24 cellular contexts compared by ENCODE assay signal in the genomic region with DNA sequence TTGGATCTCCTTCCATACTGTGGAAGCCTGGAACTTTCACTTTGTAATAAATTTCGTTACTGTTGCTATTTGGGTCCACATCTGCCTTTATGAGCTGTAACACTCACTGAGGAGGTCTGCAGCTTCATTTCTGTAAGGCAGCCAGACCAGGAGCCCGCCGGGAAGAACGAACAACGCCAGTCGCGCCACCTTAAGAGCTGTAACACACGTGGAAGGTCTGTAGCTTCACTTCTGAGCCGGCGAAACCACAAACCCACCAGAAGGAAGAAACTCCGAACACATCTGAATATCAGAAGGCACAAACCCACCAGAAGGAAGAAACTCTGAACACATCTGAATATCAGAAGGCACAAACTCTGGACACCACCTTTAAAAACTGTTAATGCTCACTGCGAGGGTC.
DNase-seq lines count a peak whose midpoint lies in the region; ATAC-seq and TF ChIP-seq lines count a peak whose summit lies in the region.
"Had no signal": no experiment of that assay in that cellular context is flagged by ENCODE, and none has a peak within 500 bp of the region (broad histone marks: within the 10 kb centered on the region; RNA-seq: fewer than 3 reads in every experiment).

No MANE protein-coding gene starts in this region.

- 74% methylated on average over 12 of the region's 12 CpGs for WGBS in suprapubic skin

- H3K36me3 Mint-ChIP-seq in activated CD4-positive, alpha-beta T cell treated with anti-CD3 and anti-CD28 coated beads, Interleukin-2, amount 10 ng/mL, durations not matched to agents 7 days and 5 days (ENCODE audit: low read depth): no peaks in the 10 kb centered on the region
- H3K36me3 Mint-ChIP-seq in HFFc6 (ENCODE audit: low read depth): no peaks in the 10 kb centered on the region; the same call in 1 of the 2 replicates
- H3K36me3 Mint-ChIP-seq in activated naive CD8-positive, alpha-beta T cell treated with anti-CD3 and anti-CD28 coated beads, Interleukin-2, amount 50 U/mL, for 24 hours (ENCODE audit: low read depth): no peaks in the 10 kb centered on the region
- H3K36me3 Mint-ChIP-seq: activated CD8-positive, alpha-beta memory T cell treated with anti-CD3 and anti-CD28 coated beads, Interleukin-2, amount 10 ng/mL, durations not matched to agents 7 days and 5 days; CD14-positive monocyte had no signal

- no peaks in the 10 kb centered on the region for H3K4me1 ChIP-seq in suprapubic skin
- H3K4me1 ChIP-seq: body of pancreas, heart right ventricle, upper lobe of right lung had no signal

- H3K27ac ChIP-seq in suprapubic skin: no peak overlapping the region
- H3K27ac ChIP-seq: body of pancreas, epithelial cell of prostate, heart right ventricle, upper lobe of right lung had no signal

- no peak overlapping the region for H3K27ac Mint-ChIP-seq in activated CD4-positive, alpha-beta T cell treated with anti-CD3 and anti-CD28 coated beads, Interleukin-2, amount 10 ng/mL, durations not matched to agents 7 days and 5 days
- H3K27ac Mint-ChIP-seq in HFFc6: no peak overlapping the region
- peak overlapping the region; percentile 46 for H3K27ac Mint-ChIP-seq in activated naive CD8-positive, alpha-beta T cell treated with anti-CD3 and anti-CD28 coated beads, Interleukin-2, amount 50 U/mL, for 24 hours
- H3K27ac Mint-ChIP-seq: activated CD8-positive, alpha-beta memory T cell treated with anti-CD3 and anti-CD28 coated beads, Interleukin-2, amount 10 ng/mL, durations not matched to agents 7 days and 5 days; activated T-helper 1 cell treated with anti-CD3 and anti-CD28 coated beads, Interleukin-12 subunit alpha, Interleukin-12 subunit beta, Interleukin-2, Interleukin-4 antibody, amounts not matched to agents 30 ng/mL and 10 ng/mL and 1 ng/mL, durations not matched to agents 14 hours and 24 hours and 36 hours; CD14-positive monocyte had no signal

- TF ChIP-seq CTCF in HFFc6 (IDR thresholded peaks at IDR 0.05): no peak
- TF ChIP-seq CTCF in suprapubic skin (IDR thresholded peaks at IDR 0.05): no peak

- no peaks in the 10 kb centered on the region for H3K9me3 Mint-ChIP-seq in activated CD4-positive, alpha-beta T cell treated with anti-CD3 and anti-CD28 coated beads, Interleukin-2, amount 10 ng/mL, durations not matched to agents 7 days and 5 days
- no peaks in the 10 kb centered on the region; the same call in 1 of the 2 replicates for H3K9me3 Mint-ChIP-seq in HFFc6
- no peaks in the 10 kb centered on the region for H3K9me3 Mint-ChIP-seq in activated naive CD8-positive, alpha-beta T cell treated with anti-CD3 and anti-CD28 coated beads, Interleukin-2, amount 50 U/mL, for 24 hours
- H3K9me3 Mint-ChIP-seq: activated T-helper 1 cell treated with anti-CD3 and anti-CD28 coated beads, Interleukin-12 subunit alpha, Interleukin-12 subunit beta, Interleukin-2, Interleukin-4 antibody, amounts not matched to agents 30 ng/mL and 10 ng/mL and 1 ng/mL, durations not matched to agents 14 hours and 24 hours and 36 hours had no signal

- no peaks in the 10 kb centered on the region for H3K27me3 ChIP-seq in suprapubic skin
- H3K27me3 ChIP-seq: body of pancreas, upper lobe of right lung had no signal

- peak; percentile 6 for DNase-seq in activated CD4-positive, alpha-beta T cell treated with anti-CD3 and anti-CD28 coated beads, Interleukin-2, amount 10 ng/mL, durations not matched to agents 7 days and 5 days
- DNase-seq in activated CD4-positive, alpha-beta T cell treated with anti-CD3 and anti-CD28 coated beads, Interleukin-2, amount 50 U/mL, for 4 hours: no peak
- DNase-seq in HFFc6 (no peak), suprapubic skin (ENCODE audit: low spot score in 2 of 2) (no peak), NCI-H748 (lab: John Stamatoyannopoulos, UW; ENCODE audit: unreplicated experiment) (no peak), MV-4-11 (lab: John Stamatoyannopoulos, UW) (no peak), GDM1 (lab: John Stamatoyannopoulos, UW) (no peak)
- peak; percentile 3 for DNase-seq in activated naive CD8-positive, alpha-beta T cell treated with anti-CD3 and anti-CD28 coated beads, Interleukin-2, amount 50 U/mL, for 24 hours
- DNase-seq: activated CD8-positive, alpha-beta memory T cell treated with anti-CD3 and anti-CD28 coated beads, Interleukin-2, amount 10 ng/mL, durations not matched to agents 7 days and 5 days; body of pancreas; heart right ventricle; mesendoderm; NCI-H1105; NCI-H2081; NCI-H82; occipital lobe; PC-3; Right ventricle myocardium superior; SW 1271; upper lobe of right lung had no signal

- peaks cover 6% of the 10 kb centered on the region for H3K4me1 Mint-ChIP-seq in activated CD4-positive, alpha-beta T cell treated with anti-CD3 and anti-CD28 coated beads, Interleukin-2, amount 10 ng/mL, durations not matched to agents 7 days and 5 days
- H3K4me1 Mint-ChIP-seq in HFFc6 (ENCODE audit: low read depth): peaks cover 40% of the 10 kb centered on the region
- peaks cover 4% of the 10 kb centered on the region for H3K4me1 Mint-ChIP-seq in activated naive CD8-positive, alpha-beta T cell treated with anti-CD3 and anti-CD28 coated beads, Interleukin-2, amount 50 U/mL, for 24 hours
- H3K4me1 Mint-ChIP-seq: activated CD8-positive, alpha-beta memory T cell treated with anti-CD3 and anti-CD28 coated beads, Interleukin-2, amount 10 ng/mL, durations not matched to agents 7 days and 5 days had no signal

- TF ChIP-seq EP300 in suprapubic skin (IDR thresholded peaks at IDR 0.05): no peak

- CTCF ChIA-PET in activated CD4-positive, alpha-beta T cell treated with anti-CD3 and anti-CD28 coated beads, Interleukin-2, amount 10 ng/mL, durations not matched to agents 7 days and 5 days (lab: Charles Lee): interaction anchor here (0.5 to 0.6 kb wide), 2 partner anchors 108 to 362 kb away, joined by 3 read pairs; no protein-coding TSS in a partner anchor

- peaks cover 17% of the 10 kb centered on the region for H3K27me3 Mint-ChIP-seq in activated CD4-positive, alpha-beta T cell treated with anti-CD3 and anti-CD28 coated beads, Interleukin-2, amount 10 ng/mL, durations not matched to agents 7 days and 5 days
- no peaks in the 10 kb centered on the region; the same call in none of the 2 replicates for H3K27me3 Mint-ChIP-seq in HFFc6 (ENCODE audit: insufficient read depth)
- peaks cover 2% of the 10 kb centered on the region for H3K27me3 Mint-ChIP-seq in activated naive CD8-positive, alpha-beta T cell treated with anti-CD3 and anti-CD28 coated beads, Interleukin-2, amount 50 U/mL, for 24 hours
- H3K27me3 Mint-ChIP-seq: activated CD8-positive, alpha-beta memory T cell treated with anti-CD3 and anti-CD28 coated beads, Interleukin-2, amount 10 ng/mL, durations not matched to agents 7 days and 5 days had no signal

- peak overlapping the region; percentile 29 for H3K4me3 Mint-ChIP-seq in activated CD4-positive, alpha-beta T cell treated with anti-CD3 and anti-CD28 coated beads, Interleukin-2, amount 10 ng/mL, durations not matched to agents 7 days and 5 days
- peak overlapping the region; percentile 80 for H3K4me3 Mint-ChIP-seq in HFFc6
- H3K4me3 Mint-ChIP-seq in activated naive CD8-positive, alpha-beta T cell treated with anti-CD3 and anti-CD28 coated beads, Interleukin-2, amount 50 U/mL, for 24 hours: peak overlapping the region; percentile 22
- H3K4me3 Mint-ChIP-seq: activated CD8-positive, alpha-beta memory T cell treated with anti-CD3 and anti-CD28 coated beads, Interleukin-2, amount 10 ng/mL, durations not matched to agents 7 days and 5 days; activated T-helper 1 cell treated with anti-CD3 and anti-CD28 coated beads, Interleukin-12 subunit alpha, Interleukin-12 subunit beta, Interleukin-2, Interleukin-4 antibody, amounts not matched to agents 30 ng/mL and 10 ng/mL and 1 ng/mL, durations not matched to agents 14 hours and 24 hours and 36 hours had no signal

- peak overlapping the region; percentile 18 for H3K4me3 ChIP-seq in suprapubic skin
- H3K4me3 ChIP-seq: body of pancreas, heart right ventricle, upper lobe of right lung had no signal

- no peak for ATAC-seq in activated naive CD8-positive, alpha-beta T cell treated with anti-CD3 and anti-CD28 coated beads, Interleukin-2, amount 50 U/mL, for 24 hours
- ATAC-seq: activated CD4-positive, CD25-positive, alpha-beta regulatory T cell treated with anti-CD3 and anti-CD28 coated beads, Interleukin-2, amount 50 U/mL, for 24 hours; activated CD8-positive, alpha-beta memory T cell treated with anti-CD3 and anti-CD28 coated beads, Interleukin-2, amount 10 ng/mL, durations not matched to agents 7 days and 5 days; body of pancreas; heart right ventricle; PC-3; upper lobe of right lung had no signal

- H3K36me3 ChIP-seq in suprapubic skin: no peaks in the 10 kb centered on the region
- H3K36me3 ChIP-seq: heart right ventricle, upper lobe of right lung had no signal

- no peak for TF ChIP-seq POLR2A in suprapubic skin (IDR thresholded peaks at IDR 0.05)

- POLR2A ChIA-PET in activated CD4-positive, alpha-beta T cell treated with anti-CD3 and anti-CD28 coated beads, Interleukin-2, amount 10 ng/mL, durations not matched to agents 7 days and 5 days (lab: Charles Lee): no interaction called here

- no peaks in the 10 kb centered on the region for H3K9me3 ChIP-seq in suprapubic skin
- H3K9me3 ChIP-seq: body of pancreas, upper lobe of right lung had no signal

Comparison
In these comparisons a context has a peak if more than half of its experiments do, and no peak if none do; other contexts are left out.
1. DNase-seq: peak in activated CD4-positive, alpha-beta T cell treated with anti-CD3 and anti-CD28 coated beads, Interleukin-2, amount 10 ng/mL, durations not matched to agents 7 days and 5 days (single experiment) and activated naive CD8-positive, alpha-beta T cell treated with anti-CD3 and anti-CD28 coated beads, Interleukin-2, amount 50 U/mL, for 24 hours (single experiment); none in activated CD4-positive, alpha-beta T cell treated with anti-CD3 and anti-CD28 coated beads, Interleukin-2, amount 50 U/mL, for 4 hours (0 of 2), HFFc6 (single experiment), suprapubic skin (0 of 2), NCI-H748 (single experiment), MV-4-11 (single experiment) and GDM1 (single experiment).
2. H3K4me3 Mint-ChIP-seq: peak in every context shown above with its lines; median percentile 80 in HFFc6; 29 in activated CD4-positive, alpha-beta T cell treated with anti-CD3 and anti-CD28 coated beads, Interleukin-2, amount 10 ng/mL, durations not matched to agents 7 days and 5 days; 22 in activated naive CD8-positive, alpha-beta T cell treated with anti-CD3 and anti-CD28 coated beads, Interleukin-2, amount 50 U/mL, for 24 hours.